In genomic region chr4:33930497-33930896, GRCh38 we compare ENCODE assay signal across 15 cellular contexts.
A peak's percentile ranks its signal among the peaks of the same experiment; 100 is the strongest.
DNase-seq lines count a peak whose midpoint lies in the region; ATAC-seq lines count a peak whose summit lies in the region.
"Had no signal": no experiment of that assay in that cellular context is flagged by ENCODE, and none has a peak within 500 bp of the region (broad histone marks: within the 10 kb centered on the region; RNA-seq: fewer than 3 reads in every experiment).

No MANE protein-coding gene starts in this region.

- no peaks in the 10 kb centered on the region for H3K27me3 ChIP-seq in adipocyte (replicated peaks; ENCODE audit: control insufficient read depth, insufficient read depth, low read length)

- no peak overlapping the region for H3K4me3 ChIP-seq in adipocyte (ENCODE audit: low read length)

- no peak overlapping the region for H3K9ac ChIP-seq in adipocyte (ENCODE audit: low read length)

- H3K4me1 ChIP-seq in adipocyte (ENCODE audit: control insufficient read depth, insufficient read depth, low read length), result no peaks in the 10 kb centered on the region

- no peaks in the 10 kb centered on the region for H3K36me3 ChIP-seq in adipocyte (ENCODE audit: control insufficient read depth, insufficient read depth, low read length, severe bottlenecking)

- ATAC-seq in HG03469 (IDR thresholded peaks at IDR 0.05; ENCODE audit: unreplicated experiment), result no peak

- no peaks in the 10 kb centered on the region for H3K9me3 ChIP-seq in adipocyte (ENCODE audit: control insufficient read depth, low read length)

- DNase-seq in LHCN-M2 (ENCODE audit: low read depth), result peak; percentile 61
- peak; percentile 4 for DNase-seq in adipocyte (ENCODE audit: low read depth)
- peak; percentile 9 for DNase-seq in fibroblast of peridontal ligament (ENCODE audit: extremely low read depth)
- DNase-seq in NCI-H1092 treated with DMSO at 0.1 percent for 48 hours (lab: John Stamatoyannopoulos, UW), result no peak
- DNase-seq in mesenteric fat pad (ENCODE audit: low spot score), result no peak
- no peak for DNase-seq in NCI-H1048 (lab: John Stamatoyannopoulos, UW)
- DNase-seq: CD8-positive, alpha-beta memory T cell; DMS 273 treated with DMSO at 0.1 percent for 48 hours; NCI-H1105; NCI-H187 treated with DMSO at 0.1 percent for 48 hours; NCI-H2171; NCI-H510A; NCI-H82; SHP77 treated with DMSO at 0.1 percent for 48 hours had no signal

Comparison
In these comparisons a context has a peak if more than half of its experiments do, and no peak if none do; other contexts are left out.
1. DNase-seq: peak in LHCN-M2 (single experiment), adipocyte (single experiment) and fibroblast of peridontal ligament (single experiment); none in NCI-H1092 treated with DMSO at 0.1 percent for 48 hours (single experiment), mesenteric fat pad (single experiment) and NCI-H1048 (single experiment).